Comparison of ENCODE assay signal across 12 cellular contexts in the genomic region with DNA sequence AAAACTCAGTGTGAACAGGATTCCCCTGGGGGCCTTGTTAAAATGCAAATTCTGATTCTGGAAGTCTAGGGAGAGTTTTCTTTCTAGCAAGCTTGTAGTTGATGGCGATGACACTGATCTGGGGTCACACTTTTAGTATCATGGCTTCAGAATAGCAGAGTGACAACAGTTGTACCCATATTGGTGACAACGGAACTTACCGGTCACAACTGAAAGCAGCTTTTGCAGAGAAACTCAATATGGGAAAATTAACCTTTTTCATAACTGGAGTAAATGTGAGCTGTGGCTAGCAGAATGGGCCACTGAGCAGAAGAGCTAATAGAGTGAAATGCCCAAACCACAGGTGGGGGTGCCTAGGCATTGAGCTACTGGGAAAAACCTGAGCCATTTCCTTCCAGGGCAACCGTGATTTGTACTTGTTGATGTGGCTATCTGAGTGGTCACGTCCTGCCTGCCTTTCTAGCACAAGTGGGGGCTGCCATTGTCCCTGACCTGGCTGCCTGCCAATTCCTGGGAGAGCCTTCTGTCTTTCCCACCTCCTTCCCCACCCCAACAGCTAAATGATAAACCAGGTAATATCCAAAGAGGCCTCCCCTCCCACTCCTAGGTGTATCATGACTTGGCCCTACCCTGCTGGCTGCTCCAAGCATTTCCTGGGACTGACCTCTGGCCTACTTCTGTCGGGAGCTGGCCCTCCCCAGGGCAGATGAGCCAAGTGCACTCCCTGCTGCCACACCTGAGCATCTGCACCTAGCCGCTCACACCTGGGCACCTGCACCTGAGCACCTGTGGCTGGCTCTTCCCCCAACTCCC. TPM values are rescaled to one million over a fixed set of nuclear protein-coding genes. Genes with fewer than 3 reads are reported as not detected.
DNase-seq lines count a peak whose midpoint lies in the region; ATAC-seq and TF ChIP-seq lines count a peak whose summit lies in the region.
"Had no signal": no experiment of that assay in that cellular context is flagged by ENCODE, and none has a peak within 500 bp of the region (broad histone marks: within the 10 kb centered on the region; RNA-seq: fewer than 3 reads in every experiment).

No MANE protein-coding gene starts in this region.

- H3K27me3 ChIP-seq in stomach, result no peaks in the 10 kb centered on the region
- H3K27me3 ChIP-seq: pancreas had no signal

- H3K9me3 Mint-ChIP-seq in chondrocyte (ENCODE audit: low read depth), result peaks cover 5% of the 10 kb centered on the region
- H3K9me3 Mint-ChIP-seq in natural killer cell treated with Interleukin-12 subunit alpha and Interleukin-12 subunit beta and Interleukin-15 and Interleukin-18, amount 100 ng/mL, for 72 hours, result no peaks in the 10 kb centered on the region

- TF ChIP-seq POLR2A in stomach (IDR thresholded peaks at IDR 0.05), result no peak

- H3K9me3 ChIP-seq in stomach, result no peaks in the 10 kb centered on the region
- H3K9me3 ChIP-seq: pancreas had no signal

- intact Hi-C loops in head of caudate nucleus (cut with DNase I), result no loop called here
- intact Hi-C loops in stomach (cut with DNase I; ENCODE audit: low total_unique reads), result no loop called here

- DNase-seq in GM12864 (ENCODE audit: low read depth) (peak; percentile 21), epithelial cell of proximal tubule (ENCODE audit: low read depth) (no peak), head of caudate nucleus (no peak), chondrocyte (ENCODE audit: low spot score) (no peak), stomach (no peak)
- no peak for DNase-seq in natural killer cell treated with Interleukin-12 subunit alpha and Interleukin-12 subunit beta and Interleukin-15 and Interleukin-18, amount 100 ng/mL, for 72 hours (ENCODE audit: low spot score)
- DNase-seq: CD4-positive, CD25-positive, alpha-beta regulatory T cell; NCI-H2081 treated with DMSO at 0.1 percent for 48 hours had no signal

- H3K4me1 ChIP-seq in stomach, result no peaks in the 10 kb centered on the region
- H3K4me1 ChIP-seq: pancreas had no signal

- TF ChIP-seq EP300 in stomach (IDR thresholded peaks at IDR 0.05), result no peak

- no peak overlapping the region for H3K4me3 Mint-ChIP-seq in chondrocyte (ENCODE audit: unreplicated experiment)
- no peak overlapping the region for H3K4me3 Mint-ChIP-seq in natural killer cell treated with Interleukin-12 subunit alpha and Interleukin-12 subunit beta and Interleukin-15 and Interleukin-18, amount 100 ng/mL, for 72 hours
- H3K4me3 Mint-ChIP-seq: CD4-positive, CD25-positive, alpha-beta regulatory T cell had no signal

- no peaks in the 10 kb centered on the region for H3K36me3 Mint-ChIP-seq in chondrocyte (ENCODE audit: low read depth)
- peaks cover 5% of the 10 kb centered on the region for H3K36me3 Mint-ChIP-seq in natural killer cell treated with Interleukin-12 subunit alpha and Interleukin-12 subunit beta and Interleukin-15 and Interleukin-18, amount 100 ng/mL, for 72 hours
- H3K36me3 Mint-ChIP-seq: CD4-positive, CD25-positive, alpha-beta regulatory T cell had no signal

- no peak overlapping the region for H3K4me3 ChIP-seq in GM12864 (ENCODE audit: low read depth, low read length)
- no peak overlapping the region for H3K4me3 ChIP-seq in epithelial cell of proximal tubule (ENCODE audit: low read depth, low read length)
- H3K4me3 ChIP-seq in stomach, result no peak overlapping the region
- H3K4me3 ChIP-seq: pancreas had no signal

- no peak overlapping the region for H3K27ac Mint-ChIP-seq in chondrocyte (ENCODE audit: unreplicated experiment)
- H3K27ac Mint-ChIP-seq in natural killer cell treated with Interleukin-12 subunit alpha and Interleukin-12 subunit beta and Interleukin-15 and Interleukin-18, amount 100 ng/mL, for 72 hours, result no peak overlapping the region
- H3K27ac Mint-ChIP-seq: CD4-positive, CD25-positive, alpha-beta regulatory T cell had no signal

- H3K27me3 Mint-ChIP-seq in chondrocyte (ENCODE audit: low read depth), result no peaks in the 10 kb centered on the region
- H3K27me3 Mint-ChIP-seq in natural killer cell treated with Interleukin-12 subunit alpha and Interleukin-12 subunit beta and Interleukin-15 and Interleukin-18, amount 100 ng/mL, for 72 hours, result no peaks in the 10 kb centered on the region
- H3K27me3 Mint-ChIP-seq: CD4-positive, CD25-positive, alpha-beta regulatory T cell had no signal

- WGBS in stomach, 5 donors, result 66 to 72% (median 71%) methylated on average over 7 of the region's 7 CpGs

- ATAC-seq in GM19463 (IDR thresholded peaks at IDR 0.05; ENCODE audit: unreplicated experiment), result peak; percentile 80
- ATAC-seq in HG03432 (IDR thresholded peaks at IDR 0.05; ENCODE audit: unreplicated experiment), result peak; percentile 76
- ATAC-seq in natural killer cell treated with Interleukin-12 subunit alpha and Interleukin-12 subunit beta and Interleukin-15 and Interleukin-18, amount 100 ng/mL, for 72 hours, result no peak
- ATAC-seq: pancreas had no signal

- H3K36me3 ChIP-seq in stomach, result no peaks in the 10 kb centered on the region
- H3K36me3 ChIP-seq: pancreas had no signal

- no peaks in the 10 kb centered on the region for H3K4me1 Mint-ChIP-seq in chondrocyte (ENCODE audit: low read depth)
- H3K4me1 Mint-ChIP-seq in natural killer cell treated with Interleukin-12 subunit alpha and Interleukin-12 subunit beta and Interleukin-15 and Interleukin-18, amount 100 ng/mL, for 72 hours (ENCODE audit: low read depth in 2 of 2), result no peaks in the 10 kb centered on the region
- H3K4me1 Mint-ChIP-seq: CD4-positive, CD25-positive, alpha-beta regulatory T cell had no signal

- no peak overlapping the region for H3K27ac ChIP-seq in stomach
- H3K27ac ChIP-seq: pancreas had no signal

- no peak for TF ChIP-seq CTCF in GM12864 (IDR thresholded peaks at IDR 0.05; ENCODE audit: low read depth, low read length, missing control alignments)
- TF ChIP-seq CTCF in epithelial cell of proximal tubule (conservative IDR thresholded peaks at IDR 0.05; ENCODE audit: low read depth, low read length), result peak; percentile 24
- TF ChIP-seq CTCF in chondrocyte (IDR thresholded peaks at IDR 0.05), result no peak
- no peak for TF ChIP-seq CTCF in stomach (IDR thresholded peaks at IDR 0.05)

RNA-seq across cellular contexts. Expression of gene SLC10A2, which starts 1.7 kb away (rescaled TPM):
- total RNA-seq in epithelial cell of proximal tubule, result not detected in 2 replicates
- total RNA-seq in chondrocyte, result not detected in 3 replicates
- total RNA-seq in natural killer cell treated with Interleukin-12 subunit alpha and Interleukin-12 subunit beta and Interleukin-15 and Interleukin-18, amount 100 ng/mL, for 72 hours, result not detected
- total RNA-seq in stomach, result not detected
- polyA plus RNA-seq in stomach, result not detected
- total RNA-seq: CD4-positive, CD25-positive, alpha-beta regulatory T cell; fibroblast of villous mesenchyme; pancreas had no signal
- polyA plus RNA-seq: CD4-positive, CD25-positive, alpha-beta regulatory T cell; pancreas had no signal

Comparison
In these comparisons a context has a peak if more than half of its experiments do, and no peak if none do; other contexts are left out.
1. ATAC-seq: peak in GM19463 (single experiment) and HG03432 (single experiment); none in natural killer cell treated with Interleukin-12 subunit alpha and Interleukin-12 subunit beta and Interleukin-15 and Interleukin-18, amount 100 ng/mL, for 72 hours (0 of 2).